1 cellular context compared by ENCODE assay signal in genomic region chr5:81010636-81011035, GRCh38.
TF ChIP-seq lines count a peak whose summit lies in the region.

No MANE protein-coding gene starts in this region.

TF ChIP-seq in IMR-90, 13 proteins besides CTCF, POLR2A, EP300 and RAD21:
- no peak for TF ChIP-seq MAFK (IDR thresholded peaks at IDR 0.05; ENCODE audit: low read depth, low read length)
- no peak for TF ChIP-seq SMC3 (IDR thresholded peaks at IDR 0.05; ENCODE audit: low read depth, low read length)
- no peak for TF ChIP-seq USF2 (IDR thresholded peaks at IDR 0.05; ENCODE audit: low read depth, low read length)
- no peak for TF ChIP-seq FOS (IDR thresholded peaks at IDR 0.05; ENCODE audit: low read depth, low read length)
- no peak for TF ChIP-seq NFE2L2 (IDR thresholded peaks at IDR 0.05; ENCODE audit: low read depth, low read length)
- TF ChIP-seq RFX5 (IDR thresholded peaks at IDR 0.05; ENCODE audit: low read depth, low read length), result no peak
- no peak for TF ChIP-seq RCOR1 (IDR thresholded peaks at IDR 0.05; ENCODE audit: insufficient replicate concordance, low read length)
- TF ChIP-seq BHLHE40 (IDR thresholded peaks at IDR 0.05; ENCODE audit: low read depth, low read length), result no peak
- no peak for TF ChIP-seq CHD1 (IDR thresholded peaks at IDR 0.05; ENCODE audit: low read depth, low read length)
- TF ChIP-seq, protein P1, sequence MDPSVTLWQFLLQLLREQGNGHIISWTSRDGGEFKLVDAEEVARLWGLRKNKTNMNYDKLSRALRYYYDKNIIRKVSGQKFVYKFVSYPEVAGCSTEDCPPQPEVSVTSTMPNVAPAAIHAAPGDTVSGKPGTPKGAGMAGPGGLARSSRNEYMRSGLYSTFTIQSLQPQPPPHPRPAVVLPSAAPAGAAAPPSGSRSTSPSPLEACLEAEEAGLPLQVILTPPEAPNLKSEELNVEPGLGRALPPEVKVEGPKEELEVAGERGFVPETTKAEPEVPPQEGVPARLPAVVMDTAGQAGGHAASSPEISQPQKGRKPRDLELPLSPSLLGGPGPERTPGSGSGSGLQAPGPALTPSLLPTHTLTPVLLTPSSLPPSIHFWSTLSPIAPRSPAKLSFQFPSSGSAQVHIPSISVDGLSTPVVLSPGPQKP (IDR thresholded peaks at IDR 0.05; ENCODE audit: borderline replicate concordance, low read depth, low read length), result no peak
- TF ChIP-seq MXI1 (IDR thresholded peaks at IDR 0.05; ENCODE audit: borderline replicate concordance, low read depth, low read length), result no peak
- TF ChIP-seq CEBPB (IDR thresholded peaks at IDR 0.05; ENCODE audit: low read depth, low read length), result no peak
- TF ChIP-seq MAZ (IDR thresholded peaks at IDR 0.05; ENCODE audit: borderline replicate concordance, low read depth, low read length), result no peak
